Comparison of ENCODE assay signal across 8 cellular contexts in genomic region chr3:148861277-148861869, GRCh38. TPM values are rescaled to one million over a fixed set of nuclear protein-coding genes. Genes with fewer than 3 reads are reported as not detected.
DNase-seq lines count a peak whose midpoint lies in the region; ATAC-seq, FAIRE-seq and TF ChIP-seq lines count a peak whose summit lies in the region.

No MANE protein-coding gene starts in this region.

- H3K27me3 Mint-ChIP-seq in CD14-positive monocyte (ENCODE audit: low read depth in 3 of 3) = no peaks in the 10 kb centered on the region
- H3K27me3 Mint-ChIP-seq in astrocyte (ENCODE audit: low read depth, unreplicated experiment) = no peaks in the 10 kb centered on the region

- TF ChIP-seq POLR2A in transverse colon (IDR thresholded peaks at IDR 0.05) = no peak

- H3K9me3 ChIP-seq in astrocyte (ENCODE audit: insufficient read depth, low read depth, low read length) (no peaks in the 10 kb centered on the region), transverse colon (no peaks in the 10 kb centered on the region)

- no peak overlapping the region for H3K4me3 Mint-ChIP-seq in CD14-positive monocyte
- H3K4me3 Mint-ChIP-seq in astrocyte (ENCODE audit: unreplicated experiment) = no peak overlapping the region

- no peak for DNase-seq in CD14-positive monocyte (ENCODE audit: low spot score)
- DNase-seq in NCI-H1694 (lab: John Stamatoyannopoulos, UW) = peak; percentile 62
- DNase-seq in astrocyte (ENCODE audit: low read depth) = no peak
- peak; percentile 45 for DNase-seq in iPS-NIHi7 (ENCODE audit: extremely low spot score)
- no peak for DNase-seq in transverse colon
- DNase-seq in activated CD8-positive, alpha-beta memory T cell treated with anti-CD3 and anti-CD28 coated beads, Interleukin-2, amount 50 U/mL, for 48 hours = no peak

- ATAC-seq in GM18511 (IDR thresholded peaks at IDR 0.05; ENCODE audit: unreplicated experiment) = peak; percentile 88
- ATAC-seq in HG02884 (IDR thresholded peaks at IDR 0.05; ENCODE audit: unreplicated experiment) = peak; percentile 87

- peak; percentile 20 for FAIRE-seq in astrocyte (lab: Jason Lieb, UNC)

- H3K36me3 ChIP-seq in astrocyte (ENCODE audit: insufficient read depth, low read length) (no peaks in the 10 kb centered on the region), transverse colon (no peaks in the 10 kb centered on the region)

- H3K36me3 Mint-ChIP-seq in CD14-positive monocyte = no peaks in the 10 kb centered on the region
- no peaks in the 10 kb centered on the region for H3K36me3 Mint-ChIP-seq in astrocyte (ENCODE audit: low read depth, unreplicated experiment)

- TF ChIP-seq EP300 in transverse colon (IDR thresholded peaks at IDR 0.05; ENCODE audit: low read depth) = no peak

- H3K9me3 Mint-ChIP-seq in CD14-positive monocyte = no peaks in the 10 kb centered on the region
- no peaks in the 10 kb centered on the region for H3K9me3 Mint-ChIP-seq in astrocyte (ENCODE audit: unreplicated experiment)

- H3K4me2 ChIP-seq in astrocyte (ENCODE audit: low read length) = no peak overlapping the region

- intact Hi-C loops in CD14-positive monocyte (cut with micrococcal nuclease) = loop anchor here (5.0 kb wide), 1 partner anchor 86 kb away; no protein-coding TSS in a partner anchor
- intact Hi-C loops in transverse colon (cut with DNase I; ENCODE audit: low total_unique reads) = loop anchor here (5.0 kb wide), 1 partner anchor 86 kb away; no protein-coding TSS in a partner anchor

- H4K20me1 ChIP-seq in astrocyte (ENCODE audit: insufficient read depth, low read length) = no peaks in the 10 kb centered on the region

- TF ChIP-seq CTCF in CD14-positive monocyte (IDR thresholded peaks at IDR 0.05) = peak; percentile 88
- peak; percentile 70 for TF ChIP-seq CTCF in astrocyte (IDR thresholded peaks at IDR 0.05; ENCODE audit: insufficient read depth, low read depth, low read length)
- TF ChIP-seq CTCF in transverse colon (IDR thresholded peaks at IDR 0.05) = peak; percentile 72 to 82 (median 75)

- peaks cover 4% of the 10 kb centered on the region for H3K4me1 ChIP-seq in astrocyte (ENCODE audit: insufficient read depth, low read length)
- H3K4me1 ChIP-seq in transverse colon = no peaks in the 10 kb centered on the region

- no peak overlapping the region for H3K27ac ChIP-seq in astrocyte (ENCODE audit: low read depth, low read length)
- no peak overlapping the region for H3K27ac ChIP-seq in transverse colon

- no peak overlapping the region for H3K9ac ChIP-seq in astrocyte (ENCODE audit: low read length)

- in situ Hi-C loops in transverse colon (cut with MboI; ENCODE audit: low pct_ligation_motif_present in 1 of 4, low pct_unique_long_range_greater_than_20kb in 1 of 4, low sequenced_read_pairs in 3 of 4) = loop anchor here in 2 of 4 donors (5.0 kb wide), 1 partner anchor 86 kb away; no protein-coding TSS in a partner anchor

- no peaks in the 10 kb centered on the region for H3K79me2 ChIP-seq in astrocyte (ENCODE audit: insufficient read depth, low read length)

- 0 to 2% methylated on average over 1 of the region's 1 CpG for WGBS in transverse colon (ENCODE audit: low coverage in 1 of 2), 2 donors

- no peak overlapping the region for H2AFZ ChIP-seq in astrocyte (ENCODE audit: low read depth, low read length)

- H3K27me3 ChIP-seq in astrocyte (ENCODE audit: insufficient read depth, low read length) = no peaks in the 10 kb centered on the region
- no peaks in the 10 kb centered on the region for H3K27me3 ChIP-seq in transverse colon

- H3K27ac Mint-ChIP-seq in CD14-positive monocyte (no peak overlapping the region), astrocyte (ENCODE audit: unreplicated experiment) (no peak overlapping the region)

- H3K4me1 Mint-ChIP-seq in CD14-positive monocyte = no peaks in the 10 kb centered on the region
- peaks cover 7% of the 10 kb centered on the region for H3K4me1 Mint-ChIP-seq in astrocyte (ENCODE audit: low read depth, unreplicated experiment)

- no peak overlapping the region for H3K4me3 ChIP-seq in astrocyte (ENCODE audit: insufficient read depth, low read depth, low read length)
- H3K4me3 ChIP-seq in transverse colon = no peak overlapping the region

RNA-seq across cellular contexts. Expression of gene CPA3, which starts 3.7 kb away (rescaled TPM):
- polyA plus RNA-seq in CD14-positive monocyte = not detected
- total RNA-seq in astrocyte (not detected in 2 replicates), transverse colon (1 to 10 TPM in 3 of 4 donors, under 1 TPM in 1; 0.80 to 5.6 (median 4.3) TPM)

RNA-seq across cellular contexts. Expression of gene CPB1, which starts 33.8 kb away (rescaled TPM):
- not detected for polyA plus RNA-seq in CD14-positive monocyte
- not detected in 2 replicates for total RNA-seq in astrocyte
- under 1 TPM in 1 of 4 donors, not detected in 3; 0.41 TPM for total RNA-seq in transverse colon

Comparison
In these comparisons a context has a peak if more than half of its experiments do, and no peak if none do; other contexts are left out.
1. DNase-seq: peak in NCI-H1694 (single experiment) and iPS-NIHi7 (single experiment); none in CD14-positive monocyte (single experiment), astrocyte (single experiment), transverse colon (single experiment) and activated CD8-positive, alpha-beta memory T cell treated with anti-CD3 and anti-CD28 coated beads, Interleukin-2, amount 50 U/mL, for 48 hours (single experiment).
2. Peak in every context shown above with its lines, with median percentiles within 50 percentile points of each other: CTCF ChIP-seq.